ENCODE assay signal across 35 cellular contexts in the genomic region with DNA sequence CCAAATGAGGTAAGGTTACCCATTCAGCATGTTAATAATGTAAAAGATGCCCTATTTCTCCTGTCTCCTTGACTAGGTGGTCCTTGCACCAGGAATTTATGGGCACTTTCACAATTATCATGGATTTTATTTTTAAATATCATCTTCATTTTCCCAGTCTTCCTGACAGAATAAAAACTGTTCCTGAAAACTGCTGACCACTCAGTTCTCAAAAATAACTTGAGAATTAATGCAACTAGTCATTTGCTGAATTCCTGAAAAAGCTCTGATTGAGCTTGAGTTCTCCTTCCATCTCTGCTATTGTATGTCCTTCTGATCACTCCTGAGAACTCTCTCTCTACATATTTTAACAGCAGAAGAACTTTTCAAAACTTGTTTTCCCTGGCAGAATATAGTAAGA. TPM values are rescaled to one million over a fixed set of nuclear protein-coding genes. Genes with fewer than 3 reads are reported as not detected.
"Had no signal": no experiment of that assay in that cellular context is flagged by ENCODE, and none has a peak within 500 bp of the region (broad histone marks: within the 10 kb centered on the region; RNA-seq: fewer than 3 reads in every experiment).

No MANE protein-coding gene starts in this region.

- H3K36me3 Mint-ChIP-seq: activated CD4-positive, alpha-beta memory T cell treated with anti-CD3 and anti-CD28 coated beads for 36 hours; activated naive CD4-positive, alpha-beta T cell treated with anti-CD3 and anti-CD28 coated beads, Interleukin-2, amount 10 ng/mL, durations not matched to agents 7 days and 5 days; activated naive CD4-positive, alpha-beta T cell treated with anti-CD3 and anti-CD28 coated beads, Interleukin-2, amount 50 U/mL, for 24 hours; activated naive CD8-positive, alpha-beta T cell; activated naive CD8-positive, alpha-beta T cell treated with anti-CD3 and anti-CD28 coated beads, Interleukin-2, amount 10 ng/mL, durations not matched to agents 7 days and 5 days had no signal

- DNase-seq: activated B cell treated with CpG ODN at 0.5 μM for 24 hours; activated CD4-positive, alpha-beta memory T cell treated with anti-CD3 and anti-CD28 coated beads for 36 hours; activated CD4-positive, alpha-beta T cell treated with anti-CD3 and anti-CD28 coated beads for 4 hours; activated CD4-positive, alpha-beta T cell treated with anti-CD3 and anti-CD28 coated beads, Interleukin-2, amount 10 ng/mL, durations not matched to agents 24 days and 14 days; activated CD4-positive, alpha-beta T cell treated with anti-CD3 and anti-CD28 coated beads, Interleukin-2, amount 50 U/mL, for 1 hour; activated CD4-positive, alpha-beta T cell treated with anti-CD3 and anti-CD28 coated beads, Interleukin-2, amount 50 U/mL, for 4 hours; activated CD4-positive, CD25-positive, alpha-beta regulatory T cell treated with anti-CD3 and anti-CD28 coated beads, Interleukin-2, amount 50 U/mL, for 72 hours; activated CD8-positive, alpha-beta memory T cell treated with anti-CD3 and anti-CD28 coated beads, Interleukin-2, amount 50 U/mL, for 4 hours; activated CD8-positive, alpha-beta T cell treated with anti-CD3 and anti-CD28 coated beads for 36 hours; activated effector memory CD4-positive, alpha-beta T cell treated with Interleukin-2 at 50 U/mL for 16 hours; activated gamma-delta T cell; activated naive CD4-positive, alpha-beta T cell treated with anti-CD3 and anti-CD28 coated beads, Interleukin-2, amount 10 ng/mL, durations not matched to agents 7 days and 5 days; activated naive CD4-positive, alpha-beta T cell treated with Interleukin-2 at 50 U/mL for 16 hours; activated naive CD8-positive, alpha-beta T cell treated with anti-CD3 and anti-CD28 coated beads, Interleukin-2, amount 10 ng/mL, durations not matched to agents 7 days and 5 days; activated naive CD8-positive, alpha-beta T cell treated with anti-CD3 and anti-CD28 coated beads, Interleukin-2, amount 50 U/mL, for 24 hours; activated T-cell treated with anti-CD3 and anti-CD28 coated beads for 4 hours; activated T-cell treated with anti-CD3 and anti-CD28 coated beads, Interleukin-2, amount 50 U/mL, for 24 hours; activated T-cell treated with anti-CD3 and anti-CD28 coated beads, Interleukin-2, amount 50 U/mL, for 48 hours; amygdala; anterior cingulate cortex; brain microvascular endothelial cell; central memory CD4-positive, alpha-beta T cell; T-helper 2 cell; T-helper 9 cell had no signal

- H3K4me3 ChIP-seq: ascending aorta, breast epithelium had no signal

- H3K9me3 Mint-ChIP-seq: activated CD4-positive, alpha-beta T cell treated with anti-CD3 and anti-CD28 coated beads, Interleukin-2, amount 10 ng/mL, durations not matched to agents 24 days and 14 days; activated CD8-positive, alpha-beta T cell treated with anti-CD3 and anti-CD28 coated beads for 36 hours had no signal

- H3K4me1 Mint-ChIP-seq: activated B cell treated with CpG ODN at 0.5 μM for 24 hours; activated CD4-positive, alpha-beta T cell treated with anti-CD3 and anti-CD28 coated beads, Interleukin-2, amount 10 ng/mL, durations not matched to agents 24 days and 14 days; activated naive CD4-positive, alpha-beta T cell treated with anti-CD3 and anti-CD28 coated beads, Interleukin-2, amount 10 ng/mL, durations not matched to agents 7 days and 5 days; activated naive CD4-positive, alpha-beta T cell treated with anti-CD3 and anti-CD28 coated beads, Interleukin-2, amount 50 U/mL, for 24 hours; activated naive CD8-positive, alpha-beta T cell treated with anti-CD3 and anti-CD28 coated beads, Interleukin-2, amount 10 ng/mL, durations not matched to agents 7 days and 5 days; activated naive CD8-positive, alpha-beta T cell treated with anti-CD3 and anti-CD28 coated beads, Interleukin-2, amount 50 U/mL, for 24 hours had no signal

- ATAC-seq: activated CD8-positive, alpha-beta T cell treated with anti-CD3 and anti-CD28 coated beads for 36 hours; activated naive CD8-positive, alpha-beta T cell treated with anti-CD3 and anti-CD28 coated beads, Interleukin-2, amount 50 U/mL, for 24 hours had no signal

- H3K4me1 ChIP-seq: ascending aorta, breast epithelium had no signal

- H3K4me3 Mint-ChIP-seq: activated B cell treated with CpG ODN at 0.5 μM for 24 hours; activated CD4-positive, alpha-beta memory T cell treated with anti-CD3 and anti-CD28 coated beads for 36 hours; activated CD4-positive, alpha-beta T cell treated with anti-CD3 and anti-CD28 coated beads, Interleukin-2, amount 10 ng/mL, durations not matched to agents 24 days and 14 days; activated CD8-positive, alpha-beta T cell treated with anti-CD3 and anti-CD28 coated beads for 36 hours; activated naive CD4-positive, alpha-beta T cell treated with anti-CD3 and anti-CD28 coated beads, Interleukin-2, amount 10 ng/mL, durations not matched to agents 7 days and 5 days; activated naive CD4-positive, alpha-beta T cell treated with anti-CD3 and anti-CD28 coated beads, Interleukin-2, amount 50 U/mL, for 24 hours; activated naive CD8-positive, alpha-beta T cell; activated naive CD8-positive, alpha-beta T cell treated with anti-CD3 and anti-CD28 coated beads, Interleukin-2, amount 10 ng/mL, durations not matched to agents 7 days and 5 days; activated naive CD8-positive, alpha-beta T cell treated with anti-CD3 and anti-CD28 coated beads, Interleukin-2, amount 50 U/mL, for 24 hours; activated T-cell treated with anti-CD3 and anti-CD28 coated beads, Interleukin-2, amount 50 U/mL, for 24 hours; T-helper 1 cell treated with Interleukin-12 subunit alpha and Interleukin-12 subunit beta and Interleukin-4 antibody, amounts not matched to agents 30 μg/mL and 1 μg/mL, for 36 hours; T-helper 2 cell treated with Interferon-gamma antibody and Interleukin-4, amounts not matched to agents 5 μg/mL and 100 μg/mL, for 36 hours had no signal

- H3K27ac ChIP-seq: ascending aorta, brain microvascular endothelial cell, breast epithelium, VCaP had no signal

- H3K27me3 Mint-ChIP-seq: activated B cell treated with CpG ODN at 0.5 μM for 24 hours; activated CD4-positive, alpha-beta memory T cell treated with anti-CD3 and anti-CD28 coated beads for 36 hours; activated CD4-positive, alpha-beta T cell treated with anti-CD3 and anti-CD28 coated beads, Interleukin-2, amount 10 ng/mL, durations not matched to agents 24 days and 14 days; activated CD8-positive, alpha-beta T cell treated with anti-CD3 and anti-CD28 coated beads for 36 hours; activated naive CD4-positive, alpha-beta T cell treated with anti-CD3 and anti-CD28 coated beads, Interleukin-2, amount 10 ng/mL, durations not matched to agents 7 days and 5 days; activated naive CD4-positive, alpha-beta T cell treated with anti-CD3 and anti-CD28 coated beads, Interleukin-2, amount 50 U/mL, for 24 hours; activated naive CD8-positive, alpha-beta T cell; activated naive CD8-positive, alpha-beta T cell treated with anti-CD3 and anti-CD28 coated beads, Interleukin-2, amount 10 ng/mL, durations not matched to agents 7 days and 5 days; activated naive CD8-positive, alpha-beta T cell treated with anti-CD3 and anti-CD28 coated beads, Interleukin-2, amount 50 U/mL, for 24 hours; activated T-cell treated with anti-CD3 and anti-CD28 coated beads, Interleukin-2, amount 50 U/mL, for 24 hours had no signal

- H3K36me3 ChIP-seq: ascending aorta, brain microvascular endothelial cell, breast epithelium had no signal

- FAIRE-seq: colon, TTC549 had no signal

- H3K27me3 ChIP-seq: ascending aorta, brain microvascular endothelial cell, breast epithelium had no signal

- H3K27ac Mint-ChIP-seq: activated B cell treated with CpG ODN at 0.5 μM for 24 hours; activated CD4-positive, alpha-beta memory T cell treated with anti-CD3 and anti-CD28 coated beads for 36 hours; activated CD4-positive, alpha-beta T cell treated with anti-CD3 and anti-CD28 coated beads, Interleukin-2, amount 10 ng/mL, durations not matched to agents 24 days and 14 days; activated CD8-positive, alpha-beta T cell treated with anti-CD3 and anti-CD28 coated beads for 36 hours; activated naive CD4-positive, alpha-beta T cell treated with anti-CD3 and anti-CD28 coated beads, Interleukin-2, amount 10 ng/mL, durations not matched to agents 7 days and 5 days; activated naive CD4-positive, alpha-beta T cell treated with anti-CD3 and anti-CD28 coated beads, Interleukin-2, amount 50 U/mL, for 24 hours; activated naive CD8-positive, alpha-beta T cell; activated naive CD8-positive, alpha-beta T cell treated with anti-CD3 and anti-CD28 coated beads, Interleukin-2, amount 10 ng/mL, durations not matched to agents 7 days and 5 days; activated naive CD8-positive, alpha-beta T cell treated with anti-CD3 and anti-CD28 coated beads, Interleukin-2, amount 50 U/mL, for 24 hours; activated T-cell treated with anti-CD3 and anti-CD28 coated beads, Interleukin-2, amount 50 U/mL, for 24 hours; activated T-helper 2 cell treated with anti-CD3 and anti-CD28 coated beads, Interferon-gamma antibody, Interleukin-2, Interleukin-4, amounts not matched to agents 10 μg/mL and 5 μg/mL and 100 μg/mL, durations not matched to agents 14 hours and 24 hours and 36 hours; T-helper 1 cell treated with Interleukin-12 subunit alpha and Interleukin-12 subunit beta and Interleukin-4 antibody, amounts not matched to agents 30 μg/mL and 1 μg/mL, for 36 hours; T-helper 2 cell treated with Interferon-gamma antibody and Interleukin-4, amounts not matched to agents 5 μg/mL and 100 μg/mL, for 36 hours had no signal

- H3K9me3 ChIP-seq: ascending aorta, breast epithelium had no signal

RNA-seq across cellular contexts. Expression of a gene that starts 55.0 kb away (rescaled TPM):
- total RNA-seq: activated B cell treated with CpG ODN at 0.5 μM for 24 hours; activated CD4-positive, alpha-beta memory T cell treated with anti-CD3 and anti-CD28 coated beads for 36 hours; activated CD4-positive, alpha-beta T cell treated with anti-CD3 and anti-CD28 coated beads, Interleukin-2, amount 10 ng/mL, durations not matched to agents 24 days and 14 days; activated CD8-positive, alpha-beta memory T cell treated with anti-CD3 and anti-CD28 coated beads for 36 hours; activated CD8-positive, alpha-beta T cell treated with anti-CD3 and anti-CD28 coated beads for 36 hours; activated naive CD8-positive, alpha-beta T cell treated with anti-CD3 and anti-CD28 coated beads, Interleukin-2, amount 10 ng/mL, durations not matched to agents 7 days and 5 days; activated T-helper 2 cell treated with anti-CD3 and anti-CD28 coated beads, Interferon-gamma antibody, Interleukin-2, Interleukin-4, amounts not matched to agents 10 μg/mL and 5 μg/mL and 100 μg/mL, durations not matched to agents 14 hours and 24 hours and 36 hours had no signal
